Comparison of ENCODE assay signal across 9 cellular contexts in genomic region chr12:107093547-107094448, GRCh38. TPM values are rescaled to one million over a fixed set of nuclear protein-coding genes. Genes with fewer than 3 reads are reported as not detected.
DNase-seq lines count a peak whose midpoint lies in the region; ATAC-seq and TF ChIP-seq lines count a peak whose summit lies in the region.
"Had no signal": no experiment of that assay in that cellular context is flagged by ENCODE, and none has a peak within 500 bp of the region (broad histone marks: within the 10 kb centered on the region; RNA-seq: fewer than 3 reads in every experiment).

Gene CRY1 (minus strand): TSS chr12:107093549. CDS start chr12:107092961, 588 bp downstream.

- no peaks in the 10 kb centered on the region for H3K36me3 ChIP-seq in endocrine pancreas (ENCODE audit: control insufficient read depth, insufficient read depth, low read length)

- CTCF ChIA-PET in activated CD8-positive, alpha-beta memory T cell treated with anti-CD3 and anti-CD28 coated beads, Interleukin-2, amount 10 ng/mL, durations not matched to agents 7 days and 5 days (lab: Charles Lee), result interaction anchor here (0.9 to 8.2 kb wide), 3 partner anchors 10 to 738 kb away, joined by 3 to 67 read pairs (median 9); no protein-coding TSS in a partner anchor

- DNase-seq in CD14-positive monocyte (ENCODE audit: low spot score) (peak; percentile 90), HS-5 (ENCODE audit: low read depth) (peak; percentile 89), NOMO-1 (lab: John Stamatoyannopoulos, UW; ENCODE audit: unreplicated experiment in 2 of 2) (peak; percentile 83 to 88), memory B cell (ENCODE audit: low spot score in 2 of 2) (peak; percentile 71 to 82)
- peak; percentile 94 for DNase-seq in activated CD8-positive, alpha-beta memory T cell treated with anti-CD3 and anti-CD28 coated beads, Interleukin-2, amount 10 ng/mL, durations not matched to agents 7 days and 5 days
- peak; percentile 83 to 92 (median 87) for DNase-seq in stimulated activated CD4-positive, alpha-beta T cell treated with anti-CD3 and anti-CD28 coated beads, TNF-alpha, amount 100 ng/mL, for 48 hours (ENCODE audit: low read depth in 3 of 3)

- ATAC-seq in GM19467 (IDR thresholded peaks at IDR 0.05; ENCODE audit: unreplicated experiment) (peak; percentile 82), memory B cell (ENCODE audit: low read depth) (peak; percentile 83)
- ATAC-seq in activated CD8-positive, alpha-beta memory T cell treated with anti-CD3 and anti-CD28 coated beads, Interleukin-2, amount 10 ng/mL, durations not matched to agents 7 days and 5 days, result peak; percentile 89

- H3K9me3 ChIP-seq in endocrine pancreas (ENCODE audit: control insufficient read depth, low read length), result no peaks in the 10 kb centered on the region

- peak within 1 kb of the TSS; percentile 99 for H3K9ac ChIP-seq in endocrine pancreas (ENCODE audit: control insufficient read depth, insufficient read depth, low read length)

- peaks cover 9% of the 10 kb centered on the region for H3K4me1 Mint-ChIP-seq in CD14-positive monocyte
- H3K4me1 Mint-ChIP-seq in activated CD8-positive, alpha-beta memory T cell treated with anti-CD3 and anti-CD28 coated beads, Interleukin-2, amount 10 ng/mL, durations not matched to agents 7 days and 5 days, result peaks cover 4% of the 10 kb centered on the region
- H3K4me1 Mint-ChIP-seq in memory B cell, result peaks cover 5% of the 10 kb centered on the region

- peaks cover 12% of the 10 kb centered on the region for H3K4me1 ChIP-seq in endocrine pancreas (ENCODE audit: control insufficient read depth, insufficient read depth, low read length)

- H3K27ac Mint-ChIP-seq in CD14-positive monocyte, result peak within 1 kb of the TSS in 2 of 7 donors; percentile 73 to 95
- H3K27ac Mint-ChIP-seq in activated CD8-positive, alpha-beta memory T cell treated with anti-CD3 and anti-CD28 coated beads, Interleukin-2, amount 10 ng/mL, durations not matched to agents 7 days and 5 days, result no peak within 1 kb of the TSS
- no peak within 1 kb of the TSS for H3K27ac Mint-ChIP-seq in memory B cell
- H3K27ac Mint-ChIP-seq: dendritic cell treated with granulocyte-macrophage colony-stimulating factor and Interleukin-4, amounts not matched to agents 40 ng/mL and 50 ng/mL, for 4 days had no signal

- TF ChIP-seq CTCF in CD14-positive monocyte (IDR thresholded peaks at IDR 0.05), result no peak

- H3K27me3 Mint-ChIP-seq in CD14-positive monocyte (ENCODE audit: low read depth in 3 of 3) (peaks cover 0 to 4% (median 0%) of the 10 kb centered on the region in 3 donors), memory B cell (peaks cover 8% of the 10 kb centered on the region)
- H3K27me3 Mint-ChIP-seq in activated CD8-positive, alpha-beta memory T cell treated with anti-CD3 and anti-CD28 coated beads, Interleukin-2, amount 10 ng/mL, durations not matched to agents 7 days and 5 days, result peaks cover 3% of the 10 kb centered on the region

- no peaks in the 10 kb centered on the region for H3K36me3 Mint-ChIP-seq in CD14-positive monocyte
- H3K36me3 Mint-ChIP-seq in activated CD8-positive, alpha-beta memory T cell treated with anti-CD3 and anti-CD28 coated beads, Interleukin-2, amount 10 ng/mL, durations not matched to agents 7 days and 5 days, result no peaks in the 10 kb centered on the region
- peaks cover 8% of the 10 kb centered on the region for H3K36me3 Mint-ChIP-seq in memory B cell

- no peak within 1 kb of the TSS for H3K4me3 Mint-ChIP-seq in CD14-positive monocyte
- H3K4me3 Mint-ChIP-seq in activated CD8-positive, alpha-beta memory T cell treated with anti-CD3 and anti-CD28 coated beads, Interleukin-2, amount 10 ng/mL, durations not matched to agents 7 days and 5 days, result no peak within 1 kb of the TSS
- no peak within 1 kb of the TSS for H3K4me3 Mint-ChIP-seq in memory B cell
- H3K4me3 Mint-ChIP-seq: dendritic cell treated with granulocyte-macrophage colony-stimulating factor and Interleukin-4, amounts not matched to agents 40 ng/mL and 50 ng/mL, for 4 days had no signal

- intact Hi-C loops in CD14-positive monocyte (cut with micrococcal nuclease), result no loop called here

- peak within 1 kb of the TSS; percentile 100 for H3K4me3 ChIP-seq in endocrine pancreas (ENCODE audit: control insufficient read depth, insufficient read depth, low read length)

- peaks cover 11 to 20% (median 14%) of the 10 kb centered on the region in 7 donors for H3K9me3 Mint-ChIP-seq in CD14-positive monocyte
- H3K9me3 Mint-ChIP-seq in activated CD8-positive, alpha-beta memory T cell treated with anti-CD3 and anti-CD28 coated beads, Interleukin-2, amount 10 ng/mL, durations not matched to agents 7 days and 5 days (ENCODE audit: low read depth), result peaks cover 10% of the 10 kb centered on the region
- peaks cover 10% of the 10 kb centered on the region for H3K9me3 Mint-ChIP-seq in memory B cell

- H3K27me3 ChIP-seq in endocrine pancreas (ENCODE audit: control insufficient read depth, insufficient read depth, low read length), result no peaks in the 10 kb centered on the region

RNA-seq across cellular contexts. Expression of gene CRY1, which starts in this region (rescaled TPM):
- polyA plus RNA-seq in CD14-positive monocyte, result 1 to 10 TPM; 5.8 to 7.7 TPM
- total RNA-seq in activated CD8-positive, alpha-beta memory T cell treated with anti-CD3 and anti-CD28 coated beads, Interleukin-2, amount 10 ng/mL, durations not matched to agents 7 days and 5 days, result 10 to 100 TPM; 15.2 to 20.6 TPM

Comparison
In these comparisons a context has a peak if more than half of its experiments do, and no peak if none do; other contexts are left out.
1. Peak in every context shown above with its lines: DNase-seq, ATAC-seq and H3K4me3 ChIP-seq.